Comparison of ENCODE assay signal across 1 cellular context in the genomic region with DNA sequence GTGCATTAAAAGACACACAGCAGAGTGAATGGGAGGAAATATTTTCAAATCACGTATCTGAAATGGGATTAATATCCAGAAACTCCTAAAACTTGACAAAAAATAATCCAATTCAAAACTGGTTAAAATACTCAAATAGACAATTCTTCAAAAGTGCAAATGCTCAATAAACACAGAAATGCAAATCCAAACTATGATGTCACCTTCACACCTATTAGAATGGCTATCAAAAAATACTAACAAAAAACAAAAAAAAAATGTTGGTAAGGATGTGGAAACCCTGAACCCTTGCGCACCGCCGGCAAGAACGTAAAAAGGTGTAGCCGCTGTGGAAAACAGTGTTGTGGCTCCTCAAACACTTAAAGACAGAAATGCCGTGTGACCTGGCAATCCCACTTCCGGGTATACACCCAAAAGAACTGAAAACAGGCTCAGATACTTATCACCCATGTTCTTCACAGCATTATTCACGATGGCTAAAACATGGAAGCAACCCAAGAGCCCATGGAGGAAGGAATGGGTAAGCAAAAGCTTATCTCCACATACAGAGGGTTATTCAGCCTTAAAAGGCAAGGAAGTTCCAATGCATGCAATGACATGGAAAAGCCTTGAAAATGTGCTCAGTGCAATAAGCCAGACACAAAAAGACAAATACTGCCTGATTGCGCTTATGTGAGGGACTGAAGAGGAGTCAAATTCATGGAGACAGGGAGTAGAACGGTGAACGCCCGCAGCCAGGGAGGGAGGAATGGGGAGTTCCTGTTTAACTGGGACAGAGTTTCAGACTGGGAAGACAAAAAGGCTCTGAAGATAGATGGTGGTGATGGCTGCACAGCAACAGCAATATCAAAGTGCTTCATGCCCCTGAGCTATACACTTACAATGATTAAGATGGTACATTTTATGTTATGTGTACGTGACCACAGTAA.
TF ChIP-seq lines count a peak whose summit lies in the region.

No MANE protein-coding gene starts in this region.

TF ChIP-seq in K562, 482 proteins besides CTCF, POLR2A, EP300 and RAD21 (continued from another document and continues in another):
- TF ChIP-seq, protein P1, sequence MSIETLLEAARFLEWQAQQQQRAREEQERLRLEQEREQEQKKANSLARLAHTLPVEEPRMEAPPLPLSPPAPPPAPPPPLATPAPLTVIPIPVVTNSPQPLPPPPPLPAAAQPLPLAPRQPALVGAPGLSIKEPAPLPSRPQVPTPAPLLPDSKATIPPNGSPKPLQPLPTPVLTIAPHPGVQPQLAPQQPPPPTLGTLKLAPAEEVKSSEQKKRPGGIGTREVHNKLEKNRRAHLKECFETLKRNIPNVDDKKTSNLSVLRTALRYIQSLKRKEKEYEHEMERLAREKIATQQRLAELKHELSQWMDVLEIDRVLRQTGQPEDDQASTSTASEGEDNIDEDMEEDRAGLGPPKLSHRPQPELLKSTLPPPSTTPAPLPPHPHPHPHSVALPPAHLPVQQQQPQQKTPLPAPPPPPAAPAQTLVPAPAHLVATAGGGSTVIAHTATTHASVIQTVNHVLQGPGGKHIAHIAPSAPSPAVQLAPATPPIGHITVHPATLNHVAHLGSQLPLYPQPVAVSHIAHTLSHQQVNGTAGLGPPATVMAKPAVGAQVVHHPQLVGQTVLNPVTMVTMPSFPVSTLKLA (conservative IDR thresholded peaks at IDR 0.05), result peak; percentile 46 to 82
- TF ChIP-seq MCM5 (IDR thresholded peaks at IDR 0.05; ENCODE audit: low read depth) (no peak), TRIM28 (IDR thresholded peaks at IDR 0.05) (no peak), GTF2F1 (IDR thresholded peaks at IDR 0.05; ENCODE audit: low read depth, low read length) (no peak), MIER1 (IDR thresholded peaks at IDR 0.05; ENCODE audit: low read depth) (no peak), FOXJ2 (tag; IDR thresholded peaks at IDR 0.05) (no peak), ZFX (CRISPR knock-in tag; IDR thresholded peaks at IDR 0.05) (no peak), SMAD4 (CRISPR knock-in tag; conservative IDR thresholded peaks at IDR 0.05) (no peak; the same call in 1 of the 2 replicates), E2F3 (CRISPR knock-in tag; IDR thresholded peaks at IDR 0.05) (no peak), NR4A1 (CRISPR knock-in tag; IDR thresholded peaks at IDR 0.05) (no peak), NR4A1 (tag; IDR thresholded peaks at IDR 0.05) (no peak), NR2C2 (CRISPR knock-in tag; IDR thresholded peaks at IDR 0.05) (no peak), NR2C2 (tag; IDR thresholded peaks at IDR 0.05) (peak; percentile 57; the same call in 1 of the 2 replicates), C11orf30 (IDR thresholded peaks at IDR 0.05; ENCODE audit: low read depth) (peak; percentile 58), SREBF1 (IDR thresholded peaks at IDR 0.05; ENCODE audit: borderline replicate concordance, low read depth, low read length) (no peak), ZFP30 (CRISPR knock-in tag; IDR thresholded peaks at IDR 0.05; ENCODE audit: borderline replicate concordance) (no peak), ZBTB8A (IDR thresholded peaks at IDR 0.05; ENCODE audit: partially characterized antibody) (no peak), ZNF316 (IDR thresholded peaks at IDR 0.05) (peak; percentile 26; the same call in 1 of the 2 replicates), NR2C1 (IDR thresholded peaks at IDR 0.05) (peak; percentile 24; the same call in 1 of the 2 replicates), NR2C1 (tag; IDR thresholded peaks at IDR 0.05) (no peak), ZBTB1 (CRISPR knock-in tag; IDR thresholded peaks at IDR 0.05; ENCODE audit: borderline replicate concordance, low read depth) (no peak), KDM5B (IDR thresholded peaks at IDR 0.05; ENCODE audit: insufficient replicate concordance, low read depth, low read length) (no peak), SMARCC2 (IDR thresholded peaks at IDR 0.05; ENCODE audit: low read depth) (0 out of 2 replicates have a peak, but pooled peaks have one; percentile 40), ETV1 (tag; conservative IDR thresholded peaks at IDR 0.05; ENCODE audit: low read depth) (peak; percentile 77), BRF1 (IDR thresholded peaks at IDR 0.05; ENCODE audit: borderline replicate concordance, extremely low read depth, insufficient read length) (no peak), ZNF384 (IDR thresholded peaks at IDR 0.05; ENCODE audit: low read depth, low read length) (0 out of 2 replicates have a peak, but pooled peaks have one; percentile 5), ELF2 (CRISPR knock-in tag; IDR thresholded peaks at IDR 0.05) (peak; percentile 89), ZNF589 (CRISPR knock-in tag; IDR thresholded peaks at IDR 0.05; ENCODE audit: low read depth) (no peak), ZNF239 (CRISPR knock-in tag; IDR thresholded peaks at IDR 0.05) (no peak), POLR2AphosphoS5 (IDR thresholded peaks at IDR 0.05; ENCODE audit: control insufficient read depth, insufficient read depth, low read depth, low read length) (no peak)
- TF ChIP-seq, protein P2, sequence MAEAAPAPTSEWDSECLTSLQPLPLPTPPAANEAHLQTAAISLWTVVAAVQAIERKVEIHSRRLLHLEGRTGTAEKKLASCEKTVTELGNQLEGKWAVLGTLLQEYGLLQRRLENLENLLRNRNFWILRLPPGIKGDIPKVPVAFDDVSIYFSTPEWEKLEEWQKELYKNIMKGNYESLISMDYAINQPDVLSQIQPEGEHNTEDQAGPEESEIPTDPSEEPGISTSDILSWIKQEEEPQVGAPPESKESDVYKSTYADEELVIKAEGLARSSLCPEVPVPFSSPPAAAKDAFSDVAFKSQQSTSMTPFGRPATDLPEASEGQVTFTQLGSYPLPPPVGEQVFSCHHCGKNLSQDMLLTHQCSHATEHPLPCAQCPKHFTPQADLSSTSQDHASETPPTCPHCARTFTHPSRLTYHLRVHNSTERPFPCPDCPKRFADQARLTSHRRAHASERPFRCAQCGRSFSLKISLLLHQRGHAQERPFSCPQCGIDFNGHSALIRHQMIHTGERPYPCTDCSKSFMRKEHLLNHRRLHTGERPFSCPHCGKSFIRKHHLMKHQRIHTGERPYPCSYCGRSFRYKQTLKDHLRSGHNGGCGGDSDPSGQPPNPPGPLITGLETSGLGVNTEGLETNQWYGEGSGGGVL (CRISPR knock-in tag; IDR thresholded peaks at IDR 0.05), result no peak
- TF ChIP-seq, protein P3, sequence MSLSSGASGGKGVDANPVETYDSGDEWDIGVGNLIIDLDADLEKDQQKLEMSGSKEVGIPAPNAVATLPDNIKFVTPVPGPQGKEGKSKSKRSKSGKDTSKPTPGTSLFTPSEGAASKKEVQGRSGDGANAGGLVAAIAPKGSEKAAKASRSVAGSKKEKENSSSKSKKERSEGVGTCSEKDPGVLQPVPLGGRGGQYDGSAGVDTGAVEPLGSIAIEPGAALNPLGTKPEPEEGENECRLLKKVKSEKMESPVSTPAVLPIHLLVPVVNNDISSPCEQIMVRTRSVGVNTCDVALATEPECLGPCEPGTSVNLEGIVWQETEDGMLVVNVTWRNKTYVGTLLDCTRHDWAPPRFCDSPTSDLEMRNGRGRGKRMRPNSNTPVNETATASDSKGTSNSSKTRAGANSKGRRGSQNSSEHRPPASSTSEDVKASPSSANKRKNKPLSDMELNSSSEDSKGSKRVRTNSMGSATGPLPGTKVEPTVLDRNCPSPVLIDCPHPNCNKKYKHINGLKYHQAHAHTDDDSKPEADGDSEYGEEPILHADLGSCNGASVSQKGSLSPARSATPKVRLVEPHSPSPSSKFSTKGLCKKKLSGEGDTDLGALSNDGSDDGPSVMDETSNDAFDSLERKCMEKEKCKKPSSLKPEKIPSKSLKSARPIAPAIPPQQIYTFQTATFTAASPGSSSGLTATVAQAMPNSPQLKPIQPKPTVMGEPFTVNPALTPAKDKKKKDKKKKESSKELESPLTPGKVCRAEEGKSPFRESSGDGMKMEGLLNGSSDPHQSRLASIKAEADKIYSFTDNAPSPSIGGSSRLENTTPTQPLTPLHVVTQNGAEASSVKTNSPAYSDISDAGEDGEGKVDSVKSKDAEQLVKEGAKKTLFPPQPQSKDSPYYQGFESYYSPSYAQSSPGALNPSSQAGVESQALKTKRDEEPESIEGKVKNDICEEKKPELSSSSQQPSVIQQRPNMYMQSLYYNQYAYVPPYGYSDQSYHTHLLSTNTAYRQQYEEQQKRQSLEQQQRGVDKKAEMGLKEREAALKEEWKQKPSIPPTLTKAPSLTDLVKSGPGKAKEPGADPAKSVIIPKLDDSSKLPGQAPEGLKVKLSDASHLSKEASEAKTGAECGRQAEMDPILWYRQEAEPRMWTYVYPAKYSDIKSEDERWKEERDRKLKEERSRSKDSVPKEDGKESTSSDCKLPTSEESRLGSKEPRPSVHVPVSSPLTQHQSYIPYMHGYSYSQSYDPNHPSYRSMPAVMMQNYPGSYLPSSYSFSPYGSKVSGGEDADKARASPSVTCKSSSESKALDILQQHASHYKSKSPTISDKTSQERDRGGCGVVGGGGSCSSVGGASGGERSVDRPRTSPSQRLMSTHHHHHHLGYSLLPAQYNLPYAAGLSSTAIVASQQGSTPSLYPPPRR (CRISPR knock-in tag; IDR thresholded peaks at IDR 0.05; ENCODE audit: borderline replicate concordance), result no peak
- TF ChIP-seq, protein P4, sequence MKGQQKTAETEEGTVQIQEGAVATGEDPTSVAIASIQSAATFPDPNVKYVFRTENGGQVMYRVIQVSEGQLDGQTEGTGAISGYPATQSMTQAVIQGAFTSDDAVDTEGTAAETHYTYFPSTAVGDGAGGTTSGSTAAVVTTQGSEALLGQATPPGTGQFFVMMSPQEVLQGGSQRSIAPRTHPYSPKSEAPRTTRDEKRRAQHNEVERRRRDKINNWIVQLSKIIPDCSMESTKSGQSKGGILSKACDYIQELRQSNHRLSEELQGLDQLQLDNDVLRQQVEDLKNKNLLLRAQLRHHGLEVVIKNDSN (CRISPR knock-in tag; IDR thresholded peaks at IDR 0.05), result no peak
- TF ChIP-seq, protein P5, sequence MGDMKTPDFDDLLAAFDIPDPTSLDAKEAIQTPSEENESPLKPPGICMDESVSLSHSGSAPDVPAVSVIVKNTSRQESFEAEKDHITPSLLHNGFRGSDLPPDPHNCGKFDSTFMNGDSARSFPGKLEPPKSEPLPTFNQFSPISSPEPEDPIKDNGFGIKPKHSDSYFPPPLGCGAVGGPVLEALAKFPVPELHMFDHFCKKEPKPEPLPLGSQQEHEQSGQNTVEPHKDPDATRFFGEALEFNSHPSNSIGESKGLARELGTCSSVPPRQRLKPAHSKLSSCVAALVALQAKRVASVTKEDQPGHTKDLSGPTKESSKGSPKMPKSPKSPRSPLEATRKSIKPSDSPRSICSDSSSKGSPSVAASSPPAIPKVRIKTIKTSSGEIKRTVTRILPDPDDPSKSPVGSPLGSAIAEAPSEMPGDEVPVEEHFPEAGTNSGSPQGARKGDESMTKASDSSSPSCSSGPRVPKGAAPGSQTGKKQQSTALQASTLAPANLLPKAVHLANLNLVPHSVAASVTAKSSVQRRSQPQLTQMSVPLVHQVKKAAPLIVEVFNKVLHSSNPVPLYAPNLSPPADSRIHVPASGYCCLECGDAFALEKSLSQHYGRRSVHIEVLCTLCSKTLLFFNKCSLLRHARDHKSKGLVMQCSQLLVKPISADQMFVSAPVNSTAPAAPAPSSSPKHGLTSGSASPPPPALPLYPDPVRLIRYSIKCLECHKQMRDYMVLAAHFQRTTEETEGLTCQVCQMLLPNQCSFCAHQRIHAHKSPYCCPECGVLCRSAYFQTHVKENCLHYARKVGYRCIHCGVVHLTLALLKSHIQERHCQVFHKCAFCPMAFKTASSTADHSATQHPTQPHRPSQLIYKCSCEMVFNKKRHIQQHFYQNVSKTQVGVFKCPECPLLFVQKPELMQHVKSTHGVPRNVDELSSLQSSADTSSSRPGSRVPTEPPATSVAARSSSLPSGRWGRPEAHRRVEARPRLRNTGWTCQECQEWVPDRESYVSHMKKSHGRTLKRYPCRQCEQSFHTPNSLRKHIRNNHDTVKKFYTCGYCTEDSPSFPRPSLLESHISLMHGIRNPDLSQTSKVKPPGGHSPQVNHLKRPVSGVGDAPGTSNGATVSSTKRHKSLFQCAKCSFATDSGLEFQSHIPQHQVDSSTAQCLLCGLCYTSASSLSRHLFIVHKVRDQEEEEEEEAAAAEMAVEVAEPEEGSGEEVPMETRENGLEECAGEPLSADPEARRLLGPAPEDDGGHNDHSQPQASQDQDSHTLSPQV (IDR thresholded peaks at IDR 0.05), result peak; percentile 89
- TF ChIP-seq, protein P6, sequence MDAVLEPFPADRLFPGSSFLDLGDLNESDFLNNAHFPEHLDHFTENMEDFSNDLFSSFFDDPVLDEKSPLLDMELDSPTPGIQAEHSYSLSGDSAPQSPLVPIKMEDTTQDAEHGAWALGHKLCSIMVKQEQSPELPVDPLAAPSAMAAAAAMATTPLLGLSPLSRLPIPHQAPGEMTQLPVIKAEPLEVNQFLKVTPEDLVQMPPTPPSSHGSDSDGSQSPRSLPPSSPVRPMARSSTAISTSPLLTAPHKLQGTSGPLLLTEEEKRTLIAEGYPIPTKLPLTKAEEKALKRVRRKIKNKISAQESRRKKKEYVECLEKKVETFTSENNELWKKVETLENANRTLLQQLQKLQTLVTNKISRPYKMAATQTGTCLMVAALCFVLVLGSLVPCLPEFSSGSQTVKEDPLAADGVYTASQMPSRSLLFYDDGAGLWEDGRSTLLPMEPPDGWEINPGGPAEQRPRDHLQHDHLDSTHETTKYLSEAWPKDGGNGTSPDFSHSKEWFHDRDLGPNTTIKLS (IDR thresholded peaks at IDR 0.05; ENCODE audit: borderline replicate concordance, low read depth), result peak; percentile 60
- TF ChIP-seq, protein P7, sequence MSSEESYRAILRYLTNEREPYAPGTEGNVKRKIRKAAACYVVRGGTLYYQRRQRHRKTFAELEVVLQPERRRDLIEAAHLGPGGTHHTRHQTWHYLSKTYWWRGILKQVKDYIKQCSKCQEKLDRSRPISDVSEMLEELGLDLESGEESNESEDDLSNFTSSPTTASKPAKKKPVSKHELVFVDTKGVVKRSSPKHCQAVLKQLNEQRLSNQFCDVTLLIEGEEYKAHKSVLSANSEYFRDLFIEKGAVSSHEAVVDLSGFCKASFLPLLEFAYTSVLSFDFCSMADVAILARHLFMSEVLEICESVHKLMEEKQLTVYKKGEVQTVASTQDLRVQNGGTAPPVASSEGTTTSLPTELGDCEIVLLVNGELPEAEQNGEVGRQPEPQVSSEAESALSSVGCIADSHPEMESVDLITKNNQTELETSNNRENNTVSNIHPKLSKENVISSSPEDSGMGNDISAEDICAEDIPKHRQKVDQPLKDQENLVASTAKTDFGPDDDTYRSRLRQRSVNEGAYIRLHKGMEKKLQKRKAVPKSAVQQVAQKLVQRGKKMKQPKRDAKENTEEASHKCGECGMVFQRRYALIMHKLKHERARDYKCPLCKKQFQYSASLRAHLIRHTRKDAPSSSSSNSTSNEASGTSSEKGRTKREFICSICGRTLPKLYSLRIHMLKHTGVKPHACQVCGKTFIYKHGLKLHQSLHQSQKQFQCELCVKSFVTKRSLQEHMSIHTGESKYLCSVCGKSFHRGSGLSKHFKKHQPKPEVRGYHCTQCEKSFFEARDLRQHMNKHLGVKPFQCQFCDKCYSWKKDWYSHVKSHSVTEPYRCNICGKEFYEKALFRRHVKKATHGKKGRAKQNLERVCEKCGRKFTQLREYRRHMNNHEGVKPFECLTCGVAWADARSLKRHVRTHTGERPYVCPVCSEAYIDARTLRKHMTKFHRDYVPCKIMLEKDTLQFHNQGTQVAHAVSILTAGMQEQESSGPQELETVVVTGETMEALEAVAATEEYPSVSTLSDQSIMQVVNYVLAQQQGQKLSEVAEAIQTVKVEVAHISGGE (CRISPR knock-in tag; IDR thresholded peaks at IDR 0.05), result peak in 1 of 3 experiments; percentile 67; a peak in 2 of 6 replicates
- TF ChIP-seq, protein P8, sequence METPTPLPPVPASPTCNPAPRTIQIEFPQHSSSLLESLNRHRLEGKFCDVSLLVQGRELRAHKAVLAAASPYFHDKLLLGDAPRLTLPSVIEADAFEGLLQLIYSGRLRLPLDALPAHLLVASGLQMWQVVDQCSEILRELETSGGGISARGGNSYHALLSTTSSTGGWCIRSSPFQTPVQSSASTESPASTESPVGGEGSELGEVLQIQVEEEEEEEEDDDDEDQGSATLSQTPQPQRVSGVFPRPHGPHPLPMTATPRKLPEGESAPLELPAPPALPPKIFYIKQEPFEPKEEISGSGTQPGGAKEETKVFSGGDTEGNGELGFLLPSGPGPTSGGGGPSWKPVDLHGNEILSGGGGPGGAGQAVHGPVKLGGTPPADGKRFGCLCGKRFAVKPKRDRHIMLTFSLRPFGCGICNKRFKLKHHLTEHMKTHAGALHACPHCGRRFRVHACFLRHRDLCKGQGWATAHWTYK (CRISPR knock-in tag; IDR thresholded peaks at IDR 0.05), result no peak
